ENCODE assay signal across 11 cellular contexts in genomic region chr14:24630872-24631477, GRCh38. TPM values are rescaled to one million over a fixed set of nuclear protein-coding genes. Genes with fewer than 3 reads are reported as not detected.
A peak's percentile ranks its signal among the peaks of the same experiment; 100 is the strongest.
DNase-seq lines count a peak whose midpoint lies in the region; ATAC-seq and TF ChIP-seq lines count a peak whose summit lies in the region.
"Had no signal": no experiment of that assay in that cellular context is flagged by ENCODE, and none has a peak within 500 bp of the region (broad histone marks: within the 10 kb centered on the region; RNA-seq: fewer than 3 reads in every experiment).

No MANE protein-coding gene starts in this region.

- H3K4me3 ChIP-seq in thyroid gland (replicated peaks in 1 of 3) (no peak overlapping the region), sigmoid colon (no peak overlapping the region)

- H3K27me3 ChIP-seq in thyroid gland (no peaks in the 10 kb centered on the region), sigmoid colon (no peaks in the 10 kb centered on the region)

- peak; percentile 58 for DNase-seq in activated CD8-positive, alpha-beta memory T cell treated with anti-CD3 and anti-CD28 coated beads for 24 hours
- no peak for DNase-seq in activated CD8-positive, alpha-beta memory T cell treated with anti-CD3 and anti-CD28 coated beads, Interleukin-2, amount 50 U/mL, for 4 hours
- DNase-seq in RWPE1 (ENCODE audit: low spot score) (peak; percentile 47), fibroblast of peridontal ligament (ENCODE audit: extremely low read depth) (peak; percentile 2), thyroid gland (peak; percentile 70 to 73), left ventricle myocardium superior (no peak), sigmoid colon (no peak)
- DNase-seq in effector CD4-positive, alpha-beta T cell: no peak
- DNase-seq: NCI-H146, SK-N-SH had no signal

- no peak for TF ChIP-seq CTCF in RWPE1 (conservative IDR thresholded peaks at IDR 0.05; ENCODE audit: low read depth)
- TF ChIP-seq CTCF in thyroid gland (IDR thresholded peaks at IDR 0.05): no peak
- TF ChIP-seq CTCF in sigmoid colon (IDR thresholded peaks at IDR 0.05): no peak

- H3K9me3 ChIP-seq in thyroid gland (no peaks in the 10 kb centered on the region), sigmoid colon (no peaks in the 10 kb centered on the region)
- H3K9me3 ChIP-seq: SK-N-SH had no signal

- H3K4me1 ChIP-seq in thyroid gland: peaks cover 7 to 14% of the 10 kb centered on the region in 2 donors
- no peaks in the 10 kb centered on the region for H3K4me1 ChIP-seq in sigmoid colon

- CTCF ChIA-PET in RWPE1 (lab: Yijun Ruan, JAX): no interaction called here

- ATAC-seq in left ventricle myocardium superior: no peak

- intact Hi-C loops in thyroid gland (cut with DNase I) (no loop called here), left ventricle myocardium superior (cut with micrococcal nuclease) (no loop called here), sigmoid colon (cut with DNase I) (no loop called here)

- no peak for TF ChIP-seq EP300 in sigmoid colon (IDR thresholded peaks at IDR 0.05)

- WGBS in thyroid gland, 2 donors: 45 to 64% methylated on average over 7 to 8 of the region's 10 CpGs
- WGBS in sigmoid colon, 2 donors: 54 to 80% methylated on average over 10 of the region's 10 CpGs

- H3K36me3 ChIP-seq in thyroid gland (no peaks in the 10 kb centered on the region), sigmoid colon (no peaks in the 10 kb centered on the region)

- H3K27ac ChIP-seq in RWPE1: peak overlapping the region; percentile 65
- peak overlapping the region in 2 of 3 donors; percentile 67 to 85 for H3K27ac ChIP-seq in thyroid gland
- H3K27ac ChIP-seq in sigmoid colon: no peak overlapping the region

- POLR2A ChIA-PET in RWPE1 (lab: Yijun Ruan, JAX; ENCODE audit: low non-redundant PET): no interaction called here

- no peak for TF ChIP-seq POLR2A in thyroid gland (IDR thresholded peaks at IDR 0.05)
- no peak for TF ChIP-seq POLR2A in sigmoid colon (IDR thresholded peaks at IDR 0.05)

RNA-seq across cellular contexts. Expression of gene GZMB, which starts 3.0 kb away (rescaled TPM):
- total RNA-seq in thyroid gland (under 1 TPM in 2 of 4 donors, not detected in 2; 0.45 to 0.94 TPM), left ventricle myocardium superior (0.40 TPM), sigmoid colon (1 to 10 TPM in 1 of 4 donors, not detected in 3; 1.5 TPM)
- 1 to 10 TPM in 2 of 3 donors, not detected in 1; 3.2 to 8.0 TPM for polyA plus RNA-seq in sigmoid colon
- polyA plus RNA-seq: SK-N-SH had no signal

RNA-seq across cellular contexts. Expression of gene GZMH, which starts 21.5 kb away (rescaled TPM):
- total RNA-seq in thyroid gland (1 to 10 TPM in 1 of 4 donors, under 1 TPM in 1, not detected in 2; 0.81 to 1.2 TPM), left ventricle myocardium superior (0.47 TPM), sigmoid colon (1 to 10 TPM in 1 of 4 donors, not detected in 3; 2.5 TPM)
- 1 to 10 TPM in 1 of 3 donors, not detected in 2; 1.7 TPM for polyA plus RNA-seq in sigmoid colon
- polyA plus RNA-seq: keratinocyte, SK-N-SH had no signal

RNA-seq across cellular contexts. Expression of gene CTSG, which starts 54.9 kb away (rescaled TPM):
- total RNA-seq in thyroid gland (under 1 TPM in 1 of 4 donors, not detected in 3; 0.67 TPM), left ventricle myocardium superior (1.4 TPM), sigmoid colon (1 to 10 TPM in 2 of 4 donors, under 1 TPM in 1, not detected in 1; 0.99 to 8.6 (median 4.1) TPM)
- polyA plus RNA-seq in sigmoid colon: 1 to 10 TPM in 1 of 3 donors, under 1 TPM in 1, not detected in 1; 0.67 to 3.0 TPM
- polyA plus RNA-seq: keratinocyte, SK-N-SH had no signal

Comparison
In these comparisons a context has a peak if more than half of its experiments do, and no peak if none do; other contexts are left out.
1. DNase-seq: peak in activated CD8-positive, alpha-beta memory T cell treated with anti-CD3 and anti-CD28 coated beads for 24 hours (single experiment), RWPE1 (single experiment), fibroblast of peridontal ligament (single experiment) and thyroid gland (2 of 2); none in activated CD8-positive, alpha-beta memory T cell treated with anti-CD3 and anti-CD28 coated beads, Interleukin-2, amount 50 U/mL, for 4 hours (single experiment), effector CD4-positive, alpha-beta T cell (single experiment), left ventricle myocardium superior (single experiment) and sigmoid colon (single experiment).
2. H3K27ac ChIP-seq: peak in RWPE1 (single experiment) and thyroid gland (2 of 3); none in sigmoid colon (0 of 4).